Comparison of ENCODE assay signal across 1 cellular context in the genomic region with DNA sequence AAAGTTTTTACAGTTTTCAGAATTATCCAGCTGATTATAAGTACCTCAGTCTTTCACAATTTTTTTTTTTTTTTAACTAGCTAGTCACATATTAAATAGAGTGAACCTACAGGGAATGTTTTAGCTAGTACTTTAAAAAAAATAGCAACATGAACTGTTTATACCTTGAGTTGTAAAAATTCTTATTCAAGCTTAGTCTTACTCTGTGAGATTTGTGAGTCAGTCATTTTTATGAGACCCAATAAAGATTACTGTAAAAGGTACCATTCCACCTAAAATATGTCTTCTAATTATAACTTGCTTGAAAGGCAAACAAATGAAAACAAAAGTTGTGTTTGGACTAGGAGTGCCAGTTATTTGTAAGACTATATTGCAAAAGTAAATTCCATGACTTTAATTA. TPM values are rescaled to one million over a fixed set of nuclear protein-coding genes. Genes with fewer than 3 reads are reported as not detected.
"Had no signal": no experiment of that assay in that cellular context is flagged by ENCODE, and none has a peak within 500 bp of the region (broad histone marks: within the 10 kb centered on the region; RNA-seq: fewer than 3 reads in every experiment).

No MANE protein-coding gene starts in this region.

RNA-seq across cellular contexts. Expression of a gene that starts 5.9 kb away (rescaled TPM):
- total RNA-seq: naive thymus-derived CD8-positive, alpha-beta T cell had no signal
